8 cellular contexts compared by ENCODE assay signal in genomic region chr11:363948-364761, GRCh38.
DNase-seq lines count a peak whose midpoint lies in the region; ATAC-seq and TF ChIP-seq lines count a peak whose summit lies in the region.

No MANE protein-coding gene starts in this region.

- TF ChIP-seq POLR2A in GM18505 (IDR thresholded peaks at IDR 0.05; ENCODE audit: borderline replicate concordance, extremely low read depth, insufficient read depth, insufficient read length): no peak

- H3K4me3 ChIP-seq in fibroblast of pulmonary artery (replicated peaks; ENCODE audit: low read depth, low read length): no peak overlapping the region

- TF ChIP-seq CTCF in GM10266 (IDR thresholded peaks at IDR 0.05; ENCODE audit: control insufficient read depth, insufficient read depth, low read depth, missing control alignments): peak; percentile 47
- peak; percentile 8 for TF ChIP-seq CTCF in fibroblast of pulmonary artery (IDR thresholded peaks at IDR 0.05; ENCODE audit: low read length, missing control alignments)

- peak; percentile 43 for DNase-seq in GM10266 (ENCODE audit: extremely low spot score)
- DNase-seq in NCI-H1436 (lab: John Stamatoyannopoulos, UW): peak; percentile 79
- DNase-seq in activated CD4-positive, alpha-beta T cell treated with anti-CD3 and anti-CD28 coated beads, Interleukin-2, amount 50 U/mL, for 48 hours: peak; percentile 49 to 61
- peak; percentile 13 for DNase-seq in fibroblast of pulmonary artery (ENCODE audit: low read depth)
- DNase-seq in stimulated activated CD4-positive, alpha-beta T cell treated with anti-CD3 and anti-CD28 coated beads, Interleukin-15, amount 100 ng/mL, for 1 hour (ENCODE audit: low read depth in 1 of 2, low spot score in 1 of 2): peak; percentile 29 to 39

- ATAC-seq in GM18520 (IDR thresholded peaks at IDR 0.05; ENCODE audit: unreplicated experiment): no peak
- ATAC-seq in HG02798 (IDR thresholded peaks at IDR 0.05; ENCODE audit: poor library complexity, unreplicated experiment): no peak
- ATAC-seq in GM18505 (IDR thresholded peaks at IDR 0.05; ENCODE audit: unreplicated experiment): no peak

Comparison
In these comparisons a context has a peak if more than half of its experiments do, and no peak if none do; other contexts are left out.
1. DNase-seq: peak in every context shown above with its lines; median percentile 79 in NCI-H1436; 55 in activated CD4-positive, alpha-beta T cell treated with anti-CD3 and anti-CD28 coated beads, Interleukin-2, amount 50 U/mL, for 48 hours; 43 in GM10266; 34 in stimulated activated CD4-positive, alpha-beta T cell treated with anti-CD3 and anti-CD28 coated beads, Interleukin-15, amount 100 ng/mL, for 1 hour; 13 in fibroblast of pulmonary artery.